ENCODE assay signal across 25 cellular contexts in the genomic region with DNA sequence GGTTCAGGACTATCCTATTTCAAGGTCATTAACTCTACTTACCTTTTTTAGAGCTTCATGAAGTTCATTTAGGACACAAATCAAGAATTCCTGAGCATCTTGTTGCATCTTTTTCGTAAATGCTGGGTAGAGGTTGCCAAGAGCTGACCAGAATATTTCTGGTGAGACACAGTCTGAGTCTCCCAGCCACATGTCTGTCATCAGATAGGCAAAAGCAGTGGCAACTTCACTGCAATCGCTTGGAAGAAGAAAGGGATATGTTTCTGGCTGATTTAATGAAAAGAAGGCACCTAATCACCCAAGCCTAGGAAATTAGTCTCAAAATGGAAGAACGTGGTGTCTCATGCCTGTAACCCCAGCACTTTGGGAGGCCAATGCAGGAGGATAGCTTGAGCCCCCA. TPM values are rescaled to one million over a fixed set of nuclear protein-coding genes. Genes with fewer than 3 reads are reported as not detected.
DNase-seq lines count a peak whose midpoint lies in the region; ATAC-seq, FAIRE-seq and TF ChIP-seq lines count a peak whose summit lies in the region.
"Had no signal": no experiment of that assay in that cellular context is flagged by ENCODE, and none has a peak within 500 bp of the region (broad histone marks: within the 10 kb centered on the region; RNA-seq: fewer than 3 reads in every experiment).

No MANE protein-coding gene starts in this region.

- no peaks in the 10 kb centered on the region for H3K9me3 Mint-ChIP-seq in astrocyte (ENCODE audit: unreplicated experiment)
- H3K9me3 Mint-ChIP-seq: CD4-positive, alpha-beta T cell had no signal

- H3K36me3 ChIP-seq in astrocyte (ENCODE audit: insufficient read depth, low read length) (no peaks in the 10 kb centered on the region), HAP-1 (replicated peaks) (no peaks in the 10 kb centered on the region)
- H3K36me3 ChIP-seq: BE2C had no signal

- peak; percentile 40 for DNase-seq in GM04503 (ENCODE audit: low read depth)
- peak; percentile 14 for DNase-seq in astrocyte (ENCODE audit: low read depth)
- peak; percentile 57 for DNase-seq in fibroblast of peridontal ligament (ENCODE audit: extremely low read depth)
- no peak for DNase-seq in HAP-1 (ENCODE audit: low spot score in 2 of 2)
- DNase-seq in activated T-cell treated with anti-CD3 and anti-CD28 coated beads, Interleukin-2, amount 50 U/mL, for 48 hours = no peak
- DNase-seq in NCI-H1048 (lab: John Stamatoyannopoulos, UW) = no peak
- DNase-seq: ACHN; BE2C; CD4-positive, alpha-beta T cell; DMS153; GDM1; NCI-H1436; NCI-H1930; NCI-H345; NCI-H524 treated with DMSO at 0.1 percent for 48 hours; PC-3; RPMI8226; SIG-M5 had no signal

- no peak overlapping the region for H3K9ac ChIP-seq in astrocyte (ENCODE audit: low read length)
- H3K9ac ChIP-seq: KMS-11 had no signal

- peaks cover 2% of the 10 kb centered on the region for H3K27me3 Mint-ChIP-seq in astrocyte (ENCODE audit: low read depth, unreplicated experiment)

- H3K79me2 ChIP-seq in astrocyte (ENCODE audit: insufficient read depth, low read length) = no peaks in the 10 kb centered on the region

- no peak for ATAC-seq in GM18861 (IDR thresholded peaks at IDR 0.05; ENCODE audit: unreplicated experiment)
- ATAC-seq: PC-3, SK-N-SH treated with all-trans-retinoic acid at 6 μM for 48 hours had no signal

- H4K20me1 ChIP-seq in astrocyte (ENCODE audit: insufficient read depth, low read length) = no peaks in the 10 kb centered on the region

- H3K4me1 Mint-ChIP-seq in astrocyte (ENCODE audit: low read depth, unreplicated experiment) = peaks cover 3% of the 10 kb centered on the region

- H3K4me1 ChIP-seq in astrocyte (ENCODE audit: insufficient read depth, low read length) = no peaks in the 10 kb centered on the region
- no peaks in the 10 kb centered on the region for H3K4me1 ChIP-seq in HAP-1
- H3K4me1 ChIP-seq: BE2C had no signal

- in situ Hi-C loops in HAP-1 (cut with MboI; ENCODE audit: low sequenced_read_pairs) = no loop called here

- no peaks in the 10 kb centered on the region for H3K9me3 ChIP-seq in astrocyte (ENCODE audit: insufficient read depth, low read depth, low read length)
- no peaks in the 10 kb centered on the region for H3K9me3 ChIP-seq in HAP-1
- H3K9me3 ChIP-seq: BE2C had no signal

- no peak for FAIRE-seq in astrocyte (lab: Jason Lieb, UNC)
- FAIRE-seq: GM12891, H1 had no signal

- H3K27me3 ChIP-seq in astrocyte (ENCODE audit: insufficient read depth, low read length) = no peaks in the 10 kb centered on the region
- H3K27me3 ChIP-seq in HAP-1 (ENCODE audit: low read depth) = peaks cover 20% of the 10 kb centered on the region

- H3K27ac ChIP-seq in astrocyte (ENCODE audit: low read depth, low read length) = no peak overlapping the region
- H3K27ac ChIP-seq: KMS-11 had no signal

- H3K27ac Mint-ChIP-seq in astrocyte (ENCODE audit: unreplicated experiment) = no peak overlapping the region
- H3K27ac Mint-ChIP-seq: CD4-positive, alpha-beta T cell had no signal

- TF ChIP-seq CTCF in astrocyte (IDR thresholded peaks at IDR 0.05; ENCODE audit: insufficient read depth, low read depth, low read length) = no peak

- H3K4me3 ChIP-seq in astrocyte (ENCODE audit: insufficient read depth, low read depth, low read length) (no peak overlapping the region), HAP-1 (no peak overlapping the region)

- H2AFZ ChIP-seq in astrocyte (ENCODE audit: low read depth, low read length) = no peak overlapping the region

- H3K4me3 Mint-ChIP-seq in astrocyte (ENCODE audit: unreplicated experiment) = no peak overlapping the region
- H3K4me3 Mint-ChIP-seq: CD4-positive, alpha-beta T cell had no signal

- H3K4me2 ChIP-seq in astrocyte (ENCODE audit: low read length) = no peak overlapping the region
- H3K4me2 ChIP-seq: KMS-11 had no signal

- H3K36me3 Mint-ChIP-seq in astrocyte (ENCODE audit: low read depth, unreplicated experiment) = no peaks in the 10 kb centered on the region

RNA-seq across cellular contexts. Expression of a gene that starts 2.9 kb away (rescaled TPM):
- 0.34 TPM in 1 of 2 replicates, not detected in the other for total RNA-seq in astrocyte
- total RNA-seq: Daoy, H1, M059J, PC-3 had no signal

Comparison
In these comparisons a context has a peak if more than half of its experiments do, and no peak if none do; other contexts are left out.
1. DNase-seq: peak in GM04503 (single experiment), astrocyte (single experiment) and fibroblast of peridontal ligament (single experiment); none in HAP-1 (0 of 2), activated T-cell treated with anti-CD3 and anti-CD28 coated beads, Interleukin-2, amount 50 U/mL, for 48 hours (0 of 2) and NCI-H1048 (single experiment).